20 cellular contexts compared by ENCODE assay signal in the genomic region with DNA sequence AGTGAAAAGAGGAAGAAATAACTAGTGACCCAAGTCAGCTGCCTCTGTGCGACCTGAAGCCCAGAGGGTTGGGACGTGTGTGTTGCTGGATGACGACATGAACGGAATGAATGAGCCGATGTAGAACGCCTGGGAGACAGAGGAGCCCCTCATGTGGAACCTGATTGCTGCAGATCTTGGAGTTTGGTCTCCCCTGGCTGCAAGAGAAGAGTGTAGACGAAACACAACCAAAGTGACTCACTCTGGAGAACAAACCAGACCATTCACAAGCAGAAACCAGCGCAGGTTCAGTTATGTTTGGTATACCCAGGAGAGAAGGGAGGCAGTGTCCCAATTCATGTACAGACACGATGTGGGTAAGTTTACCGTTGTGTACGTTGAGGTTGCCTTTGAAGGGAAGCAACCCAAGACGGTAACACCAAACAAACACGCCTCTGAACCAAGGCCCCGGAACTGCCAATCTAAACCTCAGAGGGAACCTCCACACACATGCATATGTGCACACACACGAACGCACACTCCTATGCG.
"Had no signal": no experiment of that assay in that cellular context is flagged by ENCODE, and none has a peak within 500 bp of the region (broad histone marks: within the 10 kb centered on the region; RNA-seq: fewer than 3 reads in every experiment).

No MANE protein-coding gene starts in this region.

- H3K4me3 ChIP-seq: hepatocyte, tibial artery had no signal

- H3K4me1 ChIP-seq: tibial artery had no signal

- H3K36me3 ChIP-seq: tibial artery had no signal

- H3K4me2 ChIP-seq: hepatocyte had no signal

- DNase-seq: activated CD4-positive, alpha-beta T cell treated with anti-CD3 and anti-CD28 coated beads for 4 hours; activated CD4-positive, alpha-beta T cell treated with anti-CD3 and anti-CD28 coated beads, Interleukin-2, amount 50 U/mL, for 48 hours; activated CD4-positive, CD25-positive, alpha-beta regulatory T cell; activated CD8-positive, alpha-beta memory T cell treated with anti-CD3 and anti-CD28 coated beads, Interleukin-2, amount 50 U/mL, for 48 hours; activated naive CD4-positive, alpha-beta T cell treated with anti-CD3 and anti-CD28 coated beads for 36 hours; activated naive CD8-positive, alpha-beta T cell treated with anti-CD3 and anti-CD28 coated beads, Interleukin-2, amount 10 ng/mL, durations not matched to agents 7 days and 5 days; activated T-cell treated with anti-CD3 and anti-CD28 coated beads, Interleukin-2, amount 50 U/mL, for 4 hours; amniotic stem cell; cortex of kidney; erythroblast; foreskin melanocyte; glutamatergic neuron; left ventricle myocardium superior; midbrain; natural killer cell; stimulated activated CD4-positive, alpha-beta T cell treated with anti-CD3 and anti-CD28 coated beads, Interleukin-12 subunit alpha, Interleukin-12 subunit beta, amount 100 ng/mL, for 4 hours; substantia nigra; T1000; tibial artery had no signal

- H3K27ac ChIP-seq: hepatocyte, tibial artery had no signal

- H3K27me3 ChIP-seq: hepatocyte had no signal

- ATAC-seq: activated T-cell treated with anti-CD3 and anti-CD28 coated beads, Interleukin-2, amount 50 U/mL, for 4 hours; left ventricle myocardium superior; natural killer cell had no signal
